ENCODE assay signal across 33 cellular contexts in the genomic region with DNA sequence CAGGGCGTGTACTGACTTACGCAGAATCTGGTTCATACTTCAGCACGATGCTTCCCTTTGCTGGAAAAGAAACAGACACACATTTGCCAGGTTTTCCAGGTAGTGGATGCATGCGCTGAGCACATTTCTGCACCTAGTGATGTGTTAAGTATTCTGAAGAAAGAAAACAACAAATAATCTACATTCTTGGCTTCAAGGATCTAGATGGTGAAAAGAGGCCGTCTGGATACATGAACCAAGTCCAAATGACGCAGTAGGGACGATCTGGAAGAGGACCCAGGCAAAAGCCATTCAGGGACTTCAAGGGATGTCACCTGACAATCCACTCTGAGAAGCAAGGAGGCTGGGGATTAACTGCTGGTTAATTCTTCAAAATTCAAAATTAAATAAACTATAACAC.
"Had no signal": no experiment of that assay in that cellular context is flagged by ENCODE, and none has a peak within 500 bp of the region (broad histone marks: within the 10 kb centered on the region; RNA-seq: fewer than 3 reads in every experiment).

No MANE protein-coding gene starts in this region.

- H3K9me3 Mint-ChIP-seq: activated B cell treated with CpG ODN at 0.5 μM for 24 hours; activated CD8-positive, alpha-beta T cell treated with anti-CD3 and anti-CD28 coated beads for 36 hours; activated naive CD4-positive, alpha-beta T cell treated with anti-CD3 and anti-CD28 coated beads for 36 hours; activated naive CD4-positive, alpha-beta T cell treated with anti-CD3 and anti-CD28 coated beads, Interleukin-2, amount 50 U/mL, for 24 hours; activated naive CD8-positive, alpha-beta T cell treated with anti-CD3 and anti-CD28 coated beads for 36 hours; activated naive CD8-positive, alpha-beta T cell treated with anti-CD3 and anti-CD28 coated beads, Interleukin-2, amount 50 U/mL, for 24 hours; activated T-helper 1 cell treated with anti-CD3 and anti-CD28 coated beads, Interleukin-12 subunit alpha, Interleukin-12 subunit beta, Interleukin-2, Interleukin-4 antibody, amounts not matched to agents 30 ng/mL and 10 ng/mL and 1 ng/mL, durations not matched to agents 14 hours and 24 hours and 36 hours; activated T-helper 2 cell treated with anti-CD3 and anti-CD28 coated beads, Interferon-gamma antibody, Interleukin-2, Interleukin-4, amounts not matched to agents 10 μg/mL and 5 μg/mL and 100 μg/mL, durations not matched to agents 14 hours and 24 hours and 36 hours; T-helper 2 cell treated with Interferon-gamma antibody and Interleukin-4, amounts not matched to agents 5 μg/mL and 100 μg/mL, for 36 hours had no signal

- H3K27me3 Mint-ChIP-seq: activated B cell treated with CpG ODN at 0.5 μM for 24 hours; activated CD8-positive, alpha-beta T cell treated with anti-CD3 and anti-CD28 coated beads for 36 hours; activated naive CD4-positive, alpha-beta T cell treated with anti-CD3 and anti-CD28 coated beads, Interleukin-2, amount 50 U/mL, for 24 hours; activated naive CD8-positive, alpha-beta T cell treated with anti-CD3 and anti-CD28 coated beads for 36 hours; activated naive CD8-positive, alpha-beta T cell treated with anti-CD3 and anti-CD28 coated beads, Interleukin-2, amount 50 U/mL, for 24 hours; T-helper 17 cell had no signal

- H3K4me3 ChIP-seq: adrenal gland, body of pancreas, cardiac muscle cell, colonic mucosa, esophagus muscularis mucosa, gastrocnemius medialis had no signal

- H3K4me1 Mint-ChIP-seq: activated B cell treated with CpG ODN at 0.5 μM for 24 hours; activated naive CD4-positive, alpha-beta T cell treated with anti-CD3 and anti-CD28 coated beads, Interleukin-2, amount 50 U/mL, for 24 hours; activated naive CD8-positive, alpha-beta T cell treated with anti-CD3 and anti-CD28 coated beads for 36 hours; activated naive CD8-positive, alpha-beta T cell treated with anti-CD3 and anti-CD28 coated beads, Interleukin-2, amount 50 U/mL, for 24 hours; T-helper 17 cell had no signal

- H3K27ac ChIP-seq: adrenal gland, body of pancreas, cardiac muscle cell, colonic mucosa, esophagus muscularis mucosa, foreskin keratinocyte, gastrocnemius medialis, WERI-Rb-1 had no signal

- H3K4me3 Mint-ChIP-seq: activated B cell treated with CpG ODN at 0.5 μM for 24 hours; activated CD8-positive, alpha-beta T cell treated with anti-CD3 and anti-CD28 coated beads for 36 hours; activated naive CD4-positive, alpha-beta T cell treated with anti-CD3 and anti-CD28 coated beads for 36 hours; activated naive CD4-positive, alpha-beta T cell treated with anti-CD3 and anti-CD28 coated beads, Interleukin-2, amount 50 U/mL, for 24 hours; activated naive CD8-positive, alpha-beta T cell treated with anti-CD3 and anti-CD28 coated beads for 36 hours; activated naive CD8-positive, alpha-beta T cell treated with anti-CD3 and anti-CD28 coated beads, Interleukin-2, amount 50 U/mL, for 24 hours; activated T-helper 1 cell treated with anti-CD3 and anti-CD28 coated beads, Interleukin-12 subunit alpha, Interleukin-12 subunit beta, Interleukin-2, Interleukin-4 antibody, amounts not matched to agents 30 ng/mL and 10 ng/mL and 1 ng/mL, durations not matched to agents 14 hours and 24 hours and 36 hours; T-helper 17 cell; T-helper 2 cell treated with Interferon-gamma antibody and Interleukin-4, amounts not matched to agents 5 μg/mL and 100 μg/mL, for 36 hours had no signal

- H3K9me3 ChIP-seq: adrenal gland, body of pancreas, colonic mucosa, esophagus muscularis mucosa, gastrocnemius medialis had no signal

- DNase-seq: activated B cell treated with CpG ODN at 0.5 μM for 24 hours; activated CD4-positive, alpha-beta T cell treated with anti-CD3 and anti-CD28 coated beads for 48 hours; activated CD4-positive, alpha-beta T cell treated with anti-CD3 and anti-CD28 coated beads, Interleukin-2, amount 50 U/mL, for 1 hour; activated CD4-positive, alpha-beta T cell treated with anti-CD3 and anti-CD28 coated beads, Interleukin-2, amount 50 U/mL, for 48 hours; activated CD8-positive, alpha-beta memory T cell treated with anti-CD3 and anti-CD28 coated beads for 24 hours; activated CD8-positive, alpha-beta memory T cell treated with anti-CD3 and anti-CD28 coated beads, Interleukin-2, amount 50 U/mL, for 4 hours; activated CD8-positive, alpha-beta T cell treated with anti-CD3 and anti-CD28 coated beads for 36 hours; activated effector memory CD4-positive, alpha-beta T cell treated with anti-CD3 and anti-CD28 coated beads, Interleukin-2, amount 50 U/mL, for 16 hours; activated naive CD4-positive, alpha-beta T cell treated with anti-CD3 and anti-CD28 coated beads for 36 hours; activated naive CD8-positive, alpha-beta T cell treated with anti-CD3 and anti-CD28 coated beads for 36 hours; activated naive CD8-positive, alpha-beta T cell treated with anti-CD3 and anti-CD28 coated beads, Interleukin-2, amount 50 U/mL, for 24 hours; activated T-cell treated with anti-CD3 and anti-CD28 coated beads, Interleukin-2, amount 50 U/mL, for 1 hour; activated T-cell treated with anti-CD3 and anti-CD28 coated beads, Interleukin-2, amount 50 U/mL, for 48 hours; adrenal gland; amygdala; aorta; body of pancreas; central memory CD4-positive, alpha-beta T cell; colonic mucosa; effector memory CD4-positive, alpha-beta T cell; erythroblast; foreskin keratinocyte; gastrocnemius medialis; T-helper 1 cell; T-helper 17 cell; T1000; WERI-Rb-1 had no signal

- H3K27ac Mint-ChIP-seq: activated B cell treated with CpG ODN at 0.5 μM for 24 hours; activated naive CD4-positive, alpha-beta T cell treated with anti-CD3 and anti-CD28 coated beads, Interleukin-2, amount 50 U/mL, for 24 hours; activated naive CD8-positive, alpha-beta T cell treated with anti-CD3 and anti-CD28 coated beads for 36 hours; activated naive CD8-positive, alpha-beta T cell treated with anti-CD3 and anti-CD28 coated beads, Interleukin-2, amount 50 U/mL, for 24 hours; activated T-helper 1 cell treated with anti-CD3 and anti-CD28 coated beads, Interleukin-12 subunit alpha, Interleukin-12 subunit beta, Interleukin-2, Interleukin-4 antibody, amounts not matched to agents 30 ng/mL and 10 ng/mL and 1 ng/mL, durations not matched to agents 14 hours and 24 hours and 36 hours; activated T-helper 2 cell treated with anti-CD3 and anti-CD28 coated beads, Interferon-gamma antibody, Interleukin-2, Interleukin-4, amounts not matched to agents 10 μg/mL and 5 μg/mL and 100 μg/mL, durations not matched to agents 14 hours and 24 hours and 36 hours; T-helper 2 cell treated with Interferon-gamma antibody and Interleukin-4, amounts not matched to agents 5 μg/mL and 100 μg/mL, for 36 hours had no signal

- H3K27me3 ChIP-seq: adrenal gland, body of pancreas, cardiac muscle cell, colonic mucosa, esophagus muscularis mucosa, foreskin keratinocyte, gastrocnemius medialis had no signal

- H3K4me1 ChIP-seq: adrenal gland, body of pancreas, colonic mucosa, foreskin keratinocyte had no signal
